In the genomic region with DNA sequence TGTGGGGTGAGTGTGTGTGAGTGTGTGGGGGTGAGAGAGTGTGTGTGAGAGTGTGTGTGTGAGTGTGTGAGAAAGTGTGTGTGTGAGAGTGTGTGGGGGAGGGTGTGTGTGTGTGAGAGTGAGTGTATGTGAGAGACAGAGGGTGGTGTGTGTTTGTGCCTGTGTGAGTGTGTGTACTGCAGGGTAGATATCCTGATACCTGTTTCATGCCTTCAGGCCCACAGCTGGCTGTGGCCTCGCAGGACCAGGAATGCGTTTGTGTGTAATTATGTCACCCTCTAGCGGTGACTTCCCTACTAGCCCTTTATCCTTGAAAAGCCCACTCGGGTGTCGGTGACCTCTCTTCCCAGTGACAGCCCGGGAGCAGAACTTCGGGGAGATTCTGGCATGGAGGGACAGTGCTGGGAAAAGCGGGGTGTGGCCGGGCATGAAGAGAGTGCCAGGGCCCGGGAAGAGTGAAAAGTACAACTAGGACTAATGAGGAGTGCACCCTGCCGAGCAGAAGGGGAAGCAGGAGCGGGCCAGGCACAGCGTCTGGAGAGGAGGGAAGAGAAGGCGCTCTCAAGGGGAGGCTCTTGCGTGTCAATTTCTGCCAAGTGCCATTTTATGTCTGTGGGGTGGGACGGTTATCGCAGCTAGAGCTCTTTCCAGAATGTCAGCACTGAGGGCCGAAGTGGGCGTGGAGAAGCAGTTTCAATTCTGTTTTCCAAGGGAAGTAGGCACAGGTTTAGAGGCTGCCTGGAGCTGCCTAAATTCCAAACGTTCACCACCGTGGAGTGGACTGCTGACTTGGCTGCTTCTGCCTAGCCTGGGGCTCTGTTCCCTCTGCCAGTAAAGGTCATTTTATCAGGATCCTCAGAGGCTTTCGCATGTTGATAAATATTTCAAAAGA, we compare ENCODE assay signal across 1 cellular context.
TF ChIP-seq lines count a peak whose summit lies in the region.

No MANE protein-coding gene starts in this region.

TF ChIP-seq in HCT116, 20 proteins besides CTCF, POLR2A, EP300 and RAD21 (continued from another document):
- TF ChIP-seq, protein P1, sequence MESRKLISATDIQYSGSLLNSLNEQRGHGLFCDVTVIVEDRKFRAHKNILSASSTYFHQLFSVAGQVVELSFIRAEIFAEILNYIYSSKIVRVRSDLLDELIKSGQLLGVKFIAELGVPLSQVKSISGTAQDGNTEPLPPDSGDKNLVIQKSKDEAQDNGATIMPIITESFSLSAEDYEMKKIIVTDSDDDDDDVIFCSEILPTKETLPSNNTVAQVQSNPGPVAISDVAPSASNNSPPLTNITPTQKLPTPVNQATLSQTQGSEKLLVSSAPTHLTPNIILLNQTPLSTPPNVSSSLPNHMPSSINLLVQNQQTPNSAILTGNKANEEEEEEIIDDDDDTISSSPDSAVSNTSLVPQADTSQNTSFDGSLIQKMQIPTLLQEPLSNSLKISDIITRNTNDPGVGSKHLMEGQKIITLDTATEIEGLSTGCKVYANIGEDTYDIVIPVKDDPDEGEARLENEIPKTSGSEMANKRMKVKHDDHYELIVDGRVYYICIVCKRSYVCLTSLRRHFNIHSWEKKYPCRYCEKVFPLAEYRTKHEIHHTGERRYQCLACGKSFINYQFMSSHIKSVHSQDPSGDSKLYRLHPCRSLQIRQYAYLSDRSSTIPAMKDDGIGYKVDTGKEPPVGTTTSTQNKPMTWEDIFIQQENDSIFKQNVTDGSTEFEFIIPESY (IDR thresholded peaks at IDR 0.05; ENCODE audit: extremely low read depth, insufficient replicate concordance, low read length): no peak
- TF ChIP-seq, protein P2, sequence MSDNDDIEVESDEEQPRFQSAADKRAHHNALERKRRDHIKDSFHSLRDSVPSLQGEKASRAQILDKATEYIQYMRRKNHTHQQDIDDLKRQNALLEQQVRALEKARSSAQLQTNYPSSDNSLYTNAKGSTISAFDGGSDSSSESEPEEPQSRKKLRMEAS (IDR thresholded peaks at IDR 0.05): no peak
- TF ChIP-seq JUND (IDR thresholded peaks at IDR 0.05): no peak
